ENCODE assay signal across 18 cellular contexts in the genomic region with DNA sequence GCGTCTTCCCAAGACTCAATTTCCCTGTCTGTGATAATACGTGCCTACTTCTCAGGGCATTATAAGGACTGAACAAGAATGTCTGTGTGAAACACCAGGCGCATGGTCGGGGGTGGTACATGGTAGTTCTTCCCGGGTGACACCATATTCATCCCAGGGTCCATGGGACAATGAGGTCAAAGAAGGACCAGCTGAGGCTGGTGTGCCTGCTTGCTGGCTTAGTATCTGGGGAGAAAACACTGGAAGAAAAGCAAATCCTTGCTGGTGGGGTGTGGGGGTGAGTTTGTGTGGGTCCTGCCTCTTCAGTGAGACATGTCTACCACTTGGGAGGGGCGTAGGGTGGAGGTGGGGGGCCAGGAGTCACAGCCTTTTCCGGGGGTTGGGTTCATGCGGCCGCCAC.
DNase-seq lines count a peak whose midpoint lies in the region; ATAC-seq and TF ChIP-seq lines count a peak whose summit lies in the region.
"Had no signal": no experiment of that assay in that cellular context is flagged by ENCODE, and none has a peak within 500 bp of the region (broad histone marks: within the 10 kb centered on the region; RNA-seq: fewer than 3 reads in every experiment).

No MANE protein-coding gene starts in this region.

- ATAC-seq in right lobe of liver: no peak

- no peak overlapping the region for H3K4me3 ChIP-seq in H7 (ENCODE audit: insufficient read depth, low read depth, low read length)
- no peak overlapping the region for H3K4me3 ChIP-seq in right lobe of liver
- H3K4me3 ChIP-seq in stomach smooth muscle (ENCODE audit: low read length in 2 of 2): no peak overlapping the region
- H3K4me3 ChIP-seq: HAP-1, heart right ventricle had no signal

- peaks cover 45% of the 10 kb centered on the region for H3K27me3 Mint-ChIP-seq in brain

- H3K4me1 Mint-ChIP-seq in brain: peaks cover 22% of the 10 kb centered on the region
- H3K4me1 Mint-ChIP-seq: central memory CD8-positive, alpha-beta T cell had no signal

- no peaks in the 10 kb centered on the region for H3K9me3 ChIP-seq in right lobe of liver
- no peaks in the 10 kb centered on the region for H3K9me3 ChIP-seq in stomach smooth muscle (ENCODE audit: control insufficient read depth in 2 of 2, low read length in 2 of 2)
- H3K9me3 ChIP-seq: BE2C, HAP-1, heart right ventricle had no signal

- peak; percentile 28 for DNase-seq in H7
- DNase-seq in right lobe of liver: no peak
- DNase-seq in NCI-H82 treated with DMSO at 0.1 percent for 48 hours (lab: John Stamatoyannopoulos, UW; ENCODE audit: unreplicated experiment): no peak
- no peak for DNase-seq in activated CD4-positive, alpha-beta T cell treated with anti-CD3 and anti-CD28 coated beads, Interleukin-2, amount 50 U/mL, for 1 hour
- DNase-seq in NCI-H2171 treated with DMSO at 0.1 percent for 48 hours (lab: John Stamatoyannopoulos, UW): no peak
- no peak for DNase-seq in NK-92 (lab: John Stamatoyannopoulos, UW; ENCODE audit: unreplicated experiment)
- DNase-seq: activated CD4-positive, CD25-positive, alpha-beta regulatory T cell treated with anti-CD3 and anti-CD28 coated beads, Interleukin-2, amount 50 U/mL, for 72 hours; activated naive CD4-positive, alpha-beta T cell treated with anti-CD3 and anti-CD28 coated beads, Interleukin-2, amount 10 ng/mL, durations not matched to agents 7 days and 5 days; BE2C; DMS53; NCI-H2107; NCI-H748 treated with DMSO at 0.1 percent for 48 hours; T-helper 2 cell had no signal

- intact Hi-C loops in right lobe of liver (cut with DNase I): no loop called here

- no peak for TF ChIP-seq POLR2A in right lobe of liver (IDR thresholded peaks at IDR 0.05)

- H3K4me3 Mint-ChIP-seq in brain: no peak overlapping the region
- H3K4me3 Mint-ChIP-seq: activated naive CD4-positive, alpha-beta T cell treated with anti-CD3 and anti-CD28 coated beads, Interleukin-2, amount 10 ng/mL, durations not matched to agents 7 days and 5 days; central memory CD8-positive, alpha-beta T cell had no signal

- peak overlapping the region in 1 of 2 donors; percentile 23 for H3K9ac ChIP-seq in stomach smooth muscle (ENCODE audit: low read length in 2 of 2)

- peak overlapping the region in 2 of 3 donors; percentile 21 to 93 for H3K27ac ChIP-seq in right lobe of liver
- peak overlapping the region; percentile 53 for H3K27ac ChIP-seq in stomach smooth muscle (ENCODE audit: low read length)

- TF ChIP-seq CTCF in brain (conservative IDR thresholded peaks at IDR 0.05): no peak
- TF ChIP-seq CTCF in right lobe of liver (IDR thresholded peaks at IDR 0.05): no peak

- H3K36me3 Mint-ChIP-seq in brain: no peaks in the 10 kb centered on the region
- H3K36me3 Mint-ChIP-seq: activated naive CD4-positive, alpha-beta T cell treated with anti-CD3 and anti-CD28 coated beads, Interleukin-2, amount 10 ng/mL, durations not matched to agents 7 days and 5 days had no signal

- H3K4me1 ChIP-seq in right lobe of liver (peaks cover 0 to 95% (median 34%) of the 10 kb centered on the region in 4 donors), stomach smooth muscle (ENCODE audit: control insufficient read depth, insufficient read depth, low read length) (peaks cover 80% of the 10 kb centered on the region)
- H3K4me1 ChIP-seq: BE2C, HAP-1 had no signal

- peaks cover 2% of the 10 kb centered on the region; the same call in 1 of the 2 replicates for H3K27me3 ChIP-seq in H7 (ENCODE audit: control insufficient read depth, insufficient read depth, low read length)
- no peaks in the 10 kb centered on the region for H3K27me3 ChIP-seq in right lobe of liver
- H3K27me3 ChIP-seq in stomach smooth muscle (ENCODE audit: control insufficient read depth in 1 of 2, insufficient read depth in 2 of 2, low read length in 2 of 2): no peaks in the 10 kb centered on the region
- H3K27me3 ChIP-seq: BE2C, heart right ventricle had no signal

- 79% methylated on average over 5 of the region's 9 CpGs for WGBS in right lobe of liver (ENCODE audit: insufficient coverage, low coverage, low lambda C conversion rate, missing lambda C conversion rate)

- peaks cover 0 to 2% (median 0%) of the 10 kb centered on the region in 5 experiments for H3K9me3 Mint-ChIP-seq in brain
- H3K9me3 Mint-ChIP-seq: activated naive CD4-positive, alpha-beta T cell treated with anti-CD3 and anti-CD28 coated beads, Interleukin-2, amount 10 ng/mL, durations not matched to agents 7 days and 5 days; central memory CD8-positive, alpha-beta T cell had no signal

- H3K36me3 ChIP-seq in H7 (replicated peaks; ENCODE audit: control insufficient read depth, insufficient read depth, low read length): no peaks in the 10 kb centered on the region; the same call in 1 of the 2 replicates
- no peaks in the 10 kb centered on the region for H3K36me3 ChIP-seq in right lobe of liver
- peaks cover 0 to 3% of the 10 kb centered on the region in 2 donors for H3K36me3 ChIP-seq in stomach smooth muscle (ENCODE audit: control insufficient read depth in 2 of 2, insufficient read depth in 2 of 2, low read length in 2 of 2)
- H3K36me3 ChIP-seq: BE2C, HAP-1 had no signal

- peak overlapping the region in 3 of 5 experiments; percentile 17 to 33 (median 24) for H3K27ac Mint-ChIP-seq in brain
- H3K27ac Mint-ChIP-seq: activated naive CD4-positive, alpha-beta T cell treated with anti-CD3 and anti-CD28 coated beads, Interleukin-2, amount 10 ng/mL, durations not matched to agents 7 days and 5 days had no signal
